8 cellular contexts compared by ENCODE assay signal in the genomic region with DNA sequence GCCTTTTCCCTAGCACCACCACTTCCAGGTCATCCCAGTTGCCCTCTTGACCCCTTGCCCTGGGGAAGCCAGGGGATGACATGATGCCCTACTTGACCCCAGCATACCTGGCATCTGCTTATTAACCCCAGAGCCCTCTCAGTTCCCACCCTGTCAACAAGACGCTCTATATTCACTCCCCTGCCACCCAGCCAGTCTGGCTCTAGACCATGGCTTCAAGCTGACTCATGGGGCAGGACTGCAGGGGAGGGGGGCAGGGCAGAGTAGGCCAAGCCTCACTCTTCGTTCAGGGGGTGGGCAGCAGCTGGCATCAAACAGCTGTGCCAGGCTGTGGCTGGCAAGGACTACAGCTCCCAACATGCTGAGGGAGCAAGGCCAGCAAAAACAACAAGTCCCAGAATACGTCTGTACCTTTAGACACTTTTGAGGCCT. TPM values are rescaled to one million over a fixed set of nuclear protein-coding genes. Genes with fewer than 3 reads are reported as not detected.
A peak's percentile ranks its signal among the peaks of the same experiment; 100 is the strongest.
DNase-seq lines count a peak whose midpoint lies in the region; ATAC-seq, FAIRE-seq and TF ChIP-seq lines count a peak whose summit lies in the region.

No MANE protein-coding gene starts in this region.

- H3K27ac ChIP-seq in GM12878 (ENCODE audit: control insufficient read depth, insufficient read depth) (no peak overlapping the region), tibial artery (peak overlapping the region; percentile 97 to 100)

- RAD21 ChIA-PET in GM12878 (lab: Charles Lee; ENCODE audit: unreplicated experiment): interaction anchor here (1.9 kb wide), 1 partner anchor 30 kb away, joined by 9 read pairs; the partner anchor contains the start of gene FANCG

- no peak overlapping the region; the same call in 1 of the 2 replicates for H3K9ac ChIP-seq in GM12878 (ENCODE audit: control insufficient read depth, insufficient read depth, low read length)

- H3K4me1 ChIP-seq in GM12878 (ENCODE audit: control insufficient read depth, insufficient read depth, low read length) (peaks cover 24% of the 10 kb centered on the region), tibial artery (peaks cover 4 to 65% (median 52%) of the 10 kb centered on the region in 4 donors)

- H3K79me2 ChIP-seq in GM12878 (ENCODE audit: control insufficient read depth, insufficient read depth, low read length): peaks cover 3% of the 10 kb centered on the region

- no peak for TF ChIP-seq EP300 in GM12878 (IDR thresholded peaks at IDR 0.05; ENCODE audit: borderline replicate concordance in 1 of 2, control insufficient read depth in 1 of 2, low read depth in 2 of 2, low read length in 2 of 2)

- no peak for FAIRE-seq in GM12878 (lab: Jason Lieb, UNC)

- H3K36me3 ChIP-seq in GM12878 (ENCODE audit: control insufficient read depth in 2 of 2, insufficient read depth in 2 of 2, low read length in 1 of 2) (peaks cover 2% of the 10 kb centered on the region in 2 experiments; a peak in 3 of 4 replicates), tibial artery (peaks cover 31 to 34% (median 32%) of the 10 kb centered on the region in 3 donors)

- H3K4me3 ChIP-seq in GM12878 (peak overlapping the region; percentile 98; the same call in 1 of the 2 replicates), tibial artery (peak overlapping the region; percentile 79 to 87)

- POLR2A ChIA-PET in GM12878 (lab: Charles Lee): interaction anchor here (0.8 to 1.7 kb wide), 2 partner anchors 14 to 31 kb away, joined by 5 read pairs; partner anchors contain the start of genes FANCG and PIGO

- ATAC-seq in GM12878: no peak
- ATAC-seq in HG03469 (IDR thresholded peaks at IDR 0.05; ENCODE audit: unreplicated experiment): no peak

- no peaks in the 10 kb centered on the region for H3K9me3 ChIP-seq in GM12878 (replicated peaks; ENCODE audit: control insufficient read depth, insufficient read depth, low read length)
- no peaks in the 10 kb centered on the region for H3K9me3 ChIP-seq in tibial artery

- 52% methylated on average over 3 of the region's 3 CpGs for WGBS in GM12878 (ENCODE audit: insufficient coverage, insufficient replicate concordance, low lambda C conversion rate, missing lambda C conversion rate)

- intact Hi-C loops in GM12878 (cut with micrococcal nuclease; ENCODE audit: unreplicated experiment) (loop anchor here (5.0 to 10.0 kb wide), 4 partner anchors 38 to 704 kb away; partner anchors contain the start of genes CREB3, HINT2, SPAG8 and TESK1), tibial artery (cut with DNase I; ENCODE audit: low total_unique reads) (loop anchor here (5.0 kb wide), 1 partner anchor 118 kb away; no protein-coding TSS in a partner anchor)

- H3K4me1 Mint-ChIP-seq in HFFc6 (ENCODE audit: low read depth): peaks cover 53% of the 10 kb centered on the region

- in situ Hi-C loops in GM12878 (cut with MboI): no loop called here

- H3K27me3 ChIP-seq in GM12878 (replicated peaks in 1 of 2; ENCODE audit: control insufficient read depth in 2 of 2, insufficient read depth in 2 of 2, low read length in 1 of 2): no peaks in the 10 kb centered on the region
- H3K27me3 ChIP-seq in tibial artery: no peaks in the 10 kb centered on the region

- no peak for TF ChIP-seq POLR2A in GM12878 (IDR thresholded peaks at IDR 0.05; ENCODE audit: low read depth, low read length)

- peak overlapping the region; percentile 86; the same call in 1 of the 2 replicates for H3K4me2 ChIP-seq in GM12878 (ENCODE audit: control insufficient read depth, insufficient read depth)

- DNase-seq in A172 (ENCODE audit: low spot score) (peak; percentile 72), HFFc6 (peak; percentile 52), GM12878 (ENCODE audit: low read depth, low spot score) (no peak), kidney tubule cell (ENCODE audit: low spot score) (peak; percentile 78), tibial artery (peak; percentile 64 to 92), NCI-H2107 treated with DMSO at 0.1 percent for 48 hours (lab: John Stamatoyannopoulos, UW; ENCODE audit: unreplicated experiment) (no peak), NCI-H748 treated with DMSO at 0.1 percent for 48 hours (lab: John Stamatoyannopoulos, UW) (no peak)

- H3K27ac Mint-ChIP-seq in HFFc6: peak overlapping the region; percentile 97

- no peak for TF ChIP-seq RAD21 in GM12878 (IDR thresholded peaks at IDR 0.05; ENCODE audit: insufficient read depth, low read depth, low read length)

- no peak for TF ChIP-seq CTCF in HFFc6 (IDR thresholded peaks at IDR 0.05)
- TF ChIP-seq CTCF in GM12878 (IDR thresholded peaks at IDR 0.05 in 2 of 3, conservative IDR thresholded peaks at IDR 0.05 in 1 of 3; ENCODE audit: control insufficient read depth in 2 of 3, extremely low read depth in 1 of 3, insufficient read depth in 1 of 3, low read depth in 3 of 3, low read length in 3 of 3): no peak
- no peak for TF ChIP-seq CTCF in tibial artery (IDR thresholded peaks at IDR 0.05)

- no peaks in the 10 kb centered on the region for H3K9me3 Mint-ChIP-seq in HFFc6

- peaks cover 7% of the 10 kb centered on the region; the same call in 1 of the 2 replicates for H3K27me3 Mint-ChIP-seq in HFFc6 (ENCODE audit: insufficient read depth)

- no TSS peak for BruUV-seq in GM12878 (replicated peaks; lab: Mats Ljungman, UMichigan)

- no peaks in the 10 kb centered on the region for H4K20me1 ChIP-seq in GM12878 (ENCODE audit: control insufficient read depth, insufficient read depth)

- CTCF ChIA-PET in GM12878 (lab: Yijun Ruan, JAX): interaction anchor here (0.6 to 1.4 kb wide), 3 partner anchors 10 to 1756 kb away, joined by 3 to 5 read pairs (median 4); partner anchors contain the start of gene PIGO

- H3K4me3 Mint-ChIP-seq in HFFc6: peak overlapping the region; percentile 89

- no peak overlapping the region for H2AFZ ChIP-seq in GM12878 (ENCODE audit: control insufficient read depth, low read depth, low read length)

- SMC1A ChIA-PET in GM12878 (lab: Charles Lee; ENCODE audit: uncharacterized antibody, unreplicated experiment): no interaction called here

- peaks cover 14% of the 10 kb centered on the region for H3K36me3 Mint-ChIP-seq in HFFc6 (ENCODE audit: low read depth)

RNA-seq across cellular contexts. Expression of gene ATOSB, which starts 5.3 kb away (rescaled TPM):
- 20.3 and 26.3 TPM in 2 replicates for total RNA-seq in A172 (2014; rRNA removed; shearing (Covaris generic))
- 10 to 100 TPM; 45.9 to 56.5 (median 49.5) TPM for total RNA-seq in HFFc6 (2021; fragmentation: NEBNext Ultra II Directional; extraction: Animal tissue kit (Norgen Biotek cat#: 25700))
- total RNA-seq in GM12878 (2013; cell fraction: nucleolus; rRNA removed): 8.9 and 9.9 TPM in 2 replicates
- total RNA-seq in GM12878 (2014; rRNA removed): 2.3 and 3.6 TPM in 2 replicates
- total RNA-seq in GM12878 (2014; rRNA removed; fragmentation: Illumina TruSeq; extraction: Trizol): 1.8 and 1.9 TPM in 2 replicates
- total RNA-seq in GM12878 (2021): 2.2 and 3.2 TPM in 2 replicates
- 1.5 TPM for polyA plus RNA-seq in GM12878 (2011; ENCODE audit: low read depth)
- 4.4 and 5.4 TPM in 2 replicates for polyA plus RNA-seq in GM12878 (2011; rRNA removed)
- 8.1 and 8.5 TPM in 2 replicates for polyA plus RNA-seq in GM12878 (2011; cell fraction: cytosol; rRNA removed)
- polyA plus RNA-seq in GM12878 (2011; cell fraction: nucleus; rRNA removed): 14.5 and 20.7 TPM in 2 replicates
- 3.5 and 4.7 TPM in 2 replicates for polyA plus RNA-seq in GM12878 (2012)
- polyA plus RNA-seq in GM12878 (2014; fragmentation: Illumina TruSeq; extraction: Trizol): 2.5 and 2.6 TPM in 2 replicates
- polyA plus RNA-seq in GM12878 (2014; fragmentation: Nextera tagmentation; extraction: Ambion mirVana): under 1 TPM; 0.60 to 0.62 TPM
- 2.7 and 3.6 TPM in 2 replicates for polyA plus RNA-seq in GM12878 (2014; rRNA removed)
- polyA plus RNA-seq in GM12878 (2016; fragmentation: Nextera tagmentation; extraction: Ambion mirVana): 1 to 10 TPM; 1.9 to 2.5 TPM
- polyA minus RNA-seq in GM12878 (2011; rRNA and poly(A)+ RNA removed): 4.0 and 5.5 TPM in 2 replicates
- 1.7 and 2.4 TPM in 2 replicates for polyA minus RNA-seq in GM12878 (2011; cell fraction: cytosol; rRNA and poly(A)+ RNA removed)
- 3.0 and 5.5 TPM in 2 replicates for polyA minus RNA-seq in GM12878 (2011; cell fraction: nucleus; rRNA and poly(A)+ RNA removed)

RNA-seq across cellular contexts. Expression of gene STOML2, which starts 7.4 kb away (rescaled TPM):
- 102 and 110 TPM in 2 replicates for total RNA-seq in A172 (2014; rRNA removed; shearing (Covaris generic))
- total RNA-seq in HFFc6 (2021; fragmentation: NEBNext Ultra II Directional; extraction: Animal tissue kit (Norgen Biotek cat#: 25700)): 100 to 1,000 TPM; 118 to 139 (median 123) TPM
- 21.3 and 29.4 TPM in 2 replicates for total RNA-seq in GM12878 (2013; cell fraction: nucleolus; rRNA removed)
- 242 and 261 TPM in 2 replicates for total RNA-seq in GM12878 (2014; rRNA removed)
- total RNA-seq in GM12878 (2014; rRNA removed; fragmentation: Illumina TruSeq; extraction: Trizol): 117 and 121 TPM in 2 replicates
- total RNA-seq in GM12878 (2021): 209 and 210 TPM in 2 replicates
- polyA plus RNA-seq in GM12878 (2011; ENCODE audit: low read depth): 75.9 TPM
- 123 and 204 TPM in 2 replicates for polyA plus RNA-seq in GM12878 (2011; rRNA removed)
- polyA plus RNA-seq in GM12878 (2011; cell fraction: cytosol; rRNA removed): 233 and 279 TPM in 2 replicates
- polyA plus RNA-seq in GM12878 (2011; cell fraction: nucleus; rRNA removed): 200 and 246 TPM in 2 replicates
- polyA plus RNA-seq in GM12878 (2012): 104 and 127 TPM in 2 replicates
- polyA plus RNA-seq in GM12878 (2014; fragmentation: Illumina TruSeq; extraction: Trizol): 140 and 165 TPM in 2 replicates
- polyA plus RNA-seq in GM12878 (2014; fragmentation: Nextera tagmentation; extraction: Ambion mirVana): 100 to 1,000 TPM; 112 to 148 TPM
- polyA plus RNA-seq in GM12878 (2014; rRNA removed): 246 and 263 TPM in 2 replicates
- polyA plus RNA-seq in GM12878 (2016; fragmentation: Nextera tagmentation; extraction: Ambion mirVana): 100 to 1,000 TPM; 280 to 284 TPM
- polyA minus RNA-seq in GM12878 (2011; rRNA and poly(A)+ RNA removed): 108 and 114 TPM in 2 replicates
- 30.3 and 40.3 TPM in 2 replicates for polyA minus RNA-seq in GM12878 (2011; cell fraction: cytosol; rRNA and poly(A)+ RNA removed)
- polyA minus RNA-seq in GM12878 (2011; cell fraction: nucleus; rRNA and poly(A)+ RNA removed): 44.2 and 45.6 TPM in 2 replicates

RNA-seq across cellular contexts. Expression of gene PIGO, which starts 14.0 kb away (rescaled TPM):
- total RNA-seq in A172 (2014; rRNA removed; shearing (Covaris generic)): 16.6 and 20.8 TPM in 2 replicates
- total RNA-seq in HFFc6 (2021; fragmentation: NEBNext Ultra II Directional; extraction: Animal tissue kit (Norgen Biotek cat#: 25700)): 10 to 100 TPM; 23.0 to 30.3 (median 28.3) TPM
- total RNA-seq in GM12878 (2013; cell fraction: nucleolus; rRNA removed): 34.5 and 37.3 TPM in 2 replicates
- total RNA-seq in GM12878 (2014; rRNA removed): 18.4 and 19.0 TPM in 2 replicates
- 7.6 and 8.2 TPM in 2 replicates for total RNA-seq in GM12878 (2014; rRNA removed; fragmentation: Illumina TruSeq; extraction: Trizol)
- total RNA-seq in GM12878 (2021): 19.9 and 23.2 TPM in 2 replicates
- 8.0 TPM for polyA plus RNA-seq in GM12878 (2011; ENCODE audit: low read depth)
- 11.9 and 21.2 TPM in 2 replicates for polyA plus RNA-seq in GM12878 (2011; rRNA removed)
- polyA plus RNA-seq in GM12878 (2011; cell fraction: cytosol; rRNA removed): 19.9 and 24.8 TPM in 2 replicates
- 45.1 and 49.3 TPM in 2 replicates for polyA plus RNA-seq in GM12878 (2011; cell fraction: nucleus; rRNA removed)
- polyA plus RNA-seq in GM12878 (2012): 11.5 and 13.8 TPM in 2 replicates
- polyA plus RNA-seq in GM12878 (2014; fragmentation: Illumina TruSeq; extraction: Trizol): 12.9 and 16.7 TPM in 2 replicates
- 10 to 100 TPM in 1 of 2 experiments, 1 to 10 TPM in 1; 8.3 to 13.1 TPM for polyA plus RNA-seq in GM12878 (2014; fragmentation: Nextera tagmentation; extraction: Ambion mirVana)
- 16.7 and 17.8 TPM in 2 replicates for polyA plus RNA-seq in GM12878 (2014; rRNA removed)
- polyA plus RNA-seq in GM12878 (2016; fragmentation: Nextera tagmentation; extraction: Ambion mirVana): 10 to 100 TPM; 22.3 to 23.3 TPM
- 21.7 and 25.2 TPM in 2 replicates for polyA minus RNA-seq in GM12878 (2011; rRNA and poly(A)+ RNA removed)
- polyA minus RNA-seq in GM12878 (2011; cell fraction: cytosol; rRNA and poly(A)+ RNA removed): 6.8 and 9.7 TPM in 2 replicates
- polyA minus RNA-seq in GM12878 (2011; cell fraction: nucleus; rRNA and poly(A)+ RNA removed): 17.8 and 26.6 TPM in 2 replicates

RNA-seq across cellular contexts. Expression of gene FANCG, which starts 30.6 kb away (rescaled TPM):
- 46.1 and 73.2 TPM in 2 replicates for total RNA-seq in A172 (2014; rRNA removed; shearing (Covaris generic))
- total RNA-seq in HFFc6 (2021; fragmentation: NEBNext Ultra II Directional; extraction: Animal tissue kit (Norgen Biotek cat#: 25700)): 10 to 100 TPM; 17.8 to 30.0 (median 28.3) TPM
- 62.9 and 69.6 TPM in 2 replicates for total RNA-seq in GM12878 (2013; cell fraction: nucleolus; rRNA removed)
- total RNA-seq in GM12878 (2014; rRNA removed): 45.0 and 45.9 TPM in 2 replicates
- 39.5 TPM in 2 replicates for total RNA-seq in GM12878 (2014; rRNA removed; fragmentation: Illumina TruSeq; extraction: Trizol)
- total RNA-seq in GM12878 (2021): 59.0 and 66.5 TPM in 2 replicates
- polyA plus RNA-seq in GM12878 (2011; ENCODE audit: low read depth): 24.4 TPM
- 27.2 and 33.7 TPM in 2 replicates for polyA plus RNA-seq in GM12878 (2011; rRNA removed)
- 37.5 and 43.1 TPM in 2 replicates for polyA plus RNA-seq in GM12878 (2011; cell fraction: cytosol; rRNA removed)
- polyA plus RNA-seq in GM12878 (2011; cell fraction: nucleus; rRNA removed): 153 and 180 TPM in 2 replicates
- polyA plus RNA-seq in GM12878 (2012): 34.4 and 41.0 TPM in 2 replicates
- polyA plus RNA-seq in GM12878 (2014; fragmentation: Illumina TruSeq; extraction: Trizol): 49.7 and 54.8 TPM in 2 replicates
- 10 to 100 TPM; 16.4 to 24.2 TPM for polyA plus RNA-seq in GM12878 (2014; fragmentation: Nextera tagmentation; extraction: Ambion mirVana)
- polyA plus RNA-seq in GM12878 (2014; rRNA removed): 45.8 and 54.7 TPM in 2 replicates
- polyA plus RNA-seq in GM12878 (2016; fragmentation: Nextera tagmentation; extraction: Ambion mirVana): 10 to 100 TPM; 76.9 to 78.7 TPM
- 30.6 and 40.0 TPM in 2 replicates for polyA minus RNA-seq in GM12878 (2011; rRNA and poly(A)+ RNA removed)
- polyA minus RNA-seq in GM12878 (2011; cell fraction: cytosol; rRNA and poly(A)+ RNA removed): 15.1 and 15.5 TPM in 2 replicates
- polyA minus RNA-seq in GM12878 (2011; cell fraction: nucleus; rRNA and poly(A)+ RNA removed): 59.7 and 103 TPM in 2 replicates

RNA-seq across cellular contexts. Expression of gene VCP, which starts 37.9 kb away (rescaled TPM):
- total RNA-seq in A172 (2014; rRNA removed; shearing (Covaris generic)): 346 and 386 TPM in 2 replicates
- total RNA-seq in HFFc6 (2021; fragmentation: NEBNext Ultra II Directional; extraction: Animal tissue kit (Norgen Biotek cat#: 25700)): 100 to 1,000 TPM; 324 to 457 (median 374) TPM
- 152 and 164 TPM in 2 replicates for total RNA-seq in GM12878 (2013; cell fraction: nucleolus; rRNA removed)
- total RNA-seq in GM12878 (2014; rRNA removed) (314 and 327 TPM in 2 replicates), GM12878 (2014; rRNA removed; fragmentation: Illumina TruSeq; extraction: Trizol) (214 and 236 TPM in 2 replicates), GM12878 (2021) (245 and 247 TPM in 2 replicates)
- polyA plus RNA-seq in GM12878 (2011; ENCODE audit: low read depth): 109 TPM
- polyA plus RNA-seq in GM12878 (2011; rRNA removed) (235 and 302 TPM in 2 replicates), GM12878 (2014; fragmentation: Illumina TruSeq; extraction: Trizol) (202 and 241 TPM in 2 replicates), GM12878 (2014; fragmentation: Nextera tagmentation; extraction: Ambion mirVana) (10 to 100 TPM in 1 of 2 experiments, 1 to 10 TPM in 1; 7.4 to 22.3 TPM), GM12878 (2014; rRNA removed) (171 and 191 TPM in 2 replicates), GM12878 (2016; fragmentation: Nextera tagmentation; extraction: Ambion mirVana) (100 to 1,000 TPM; 306 to 317 TPM)
- 229 and 318 TPM in 2 replicates for polyA plus RNA-seq in GM12878 (2011; cell fraction: cytosol; rRNA removed)
- 222 and 297 TPM in 2 replicates for polyA plus RNA-seq in GM12878 (2011; cell fraction: nucleus; rRNA removed)
- 160 and 192 TPM in 2 replicates for polyA plus RNA-seq in GM12878 (2012)
- 402 and 430 TPM in 2 replicates for polyA minus RNA-seq in GM12878 (2011; rRNA and poly(A)+ RNA removed)
- polyA minus RNA-seq in GM12878 (2011; cell fraction: cytosol; rRNA and poly(A)+ RNA removed): 128 and 166 TPM in 2 replicates
- 99.5 and 186 TPM in 2 replicates for polyA minus RNA-seq in GM12878 (2011; cell fraction: nucleus; rRNA and poly(A)+ RNA removed)

Comparison
In these comparisons a context has a peak if more than half of its experiments do, and no peak if none do; other contexts are left out.
1. DNase-seq: peak in A172 (single experiment), HFFc6 (single experiment), kidney tubule cell (single experiment) and tibial artery (2 of 2); none in GM12878 (single experiment), NCI-H2107 treated with DMSO at 0.1 percent for 48 hours (single experiment) and NCI-H748 treated with DMSO at 0.1 percent for 48 hours (single experiment).